In genomic region chr4:141075553-141075952, GRCh38 we compare ENCODE assay signal across 29 cellular contexts. TPM values are rescaled to one million over a fixed set of nuclear protein-coding genes. Genes with fewer than 3 reads are reported as not detected.
"Had no signal": no experiment of that assay in that cellular context is flagged by ENCODE, and none has a peak within 500 bp of the region (broad histone marks: within the 10 kb centered on the region; RNA-seq: fewer than 3 reads in every experiment).

No MANE protein-coding gene starts in this region.

- FAIRE-seq: pancreas, urothelium cell line had no signal

- H3K4me1 ChIP-seq: pancreas, prostate gland, upper lobe of left lung had no signal

- H3K36me3 ChIP-seq: neutrophil, pancreas, prostate gland, spleen, thoracic aorta, thyroid gland, tibial nerve, upper lobe of left lung, vagina had no signal

- H3K9me3 ChIP-seq: neutrophil, pancreas, prostate gland, spleen, thoracic aorta, thyroid gland, tibial nerve, upper lobe of left lung, vagina had no signal

- H3K27ac ChIP-seq: neutrophil, pancreas, prostate gland, skin epidermis, spleen, thoracic aorta, thyroid gland, tibial nerve, upper lobe of left lung, vagina had no signal

- H3K4me3 ChIP-seq: pancreas, prostate gland, skin epidermis, smooth muscle cell, spleen, thoracic aorta, thyroid gland, tibial nerve, upper lobe of left lung, vagina had no signal

- H3K27me3 ChIP-seq: neutrophil, pancreas, spleen, thyroid gland, tibial nerve, upper lobe of left lung, vagina had no signal

- H3K4me2 ChIP-seq: smooth muscle cell had no signal

- ATAC-seq: naive thymus-derived CD8-positive, alpha-beta T cell; natural killer cell treated with Interleukin-12 subunit alpha and Interleukin-12 subunit beta and Interleukin-15 and Interleukin-18, amount 100 ng/mL, for 72 hours; pancreas; right cardiac atrium; sciatic nerve; stimulated activated memory B cell treated with anti-CD40 and anti-IgM and Interleukin-4, amounts not matched to agents 10 μg/mL and 1 μg/mL and 100 μg/mL, for 72 hours; stimulated activated naive CD8-positive, alpha-beta T cell treated with anti-CD3 and anti-CD28 coated beads, Interleukin-15, amount 100 ng/mL, for 72 hours; stimulated activated naive CD8-positive, alpha-beta T cell treated with anti-CD3 and anti-CD28 coated beads, Interleukin-15, Interleukin-2, amounts not matched to agents 100 U/mL and 50 U/mL, for 24 hours had no signal

- DNase-seq: naive thymus-derived CD8-positive, alpha-beta T cell; nephron progenitor cell; nucleus accumbens; pancreas; retina; right cardiac atrium; spleen; stimulated activated CD4-positive, alpha-beta T cell treated with anti-CD3 and anti-CD28 coated beads, Interleukin-12 subunit alpha, Interleukin-12 subunit beta, amount 100 ng/mL, for 4 hours; stimulated activated CD4-positive, alpha-beta T cell treated with anti-CD3 and anti-CD28 coated beads, Interleukin-1b, Interleukin-23, amount 100 ng/mL, for 48 hours; stimulated activated CD4-positive, alpha-beta T cell treated with anti-CD3 and anti-CD28 coated beads, Interleukin-4, amount 100 ng/mL, for 1 hour; stimulated activated CD4-positive, alpha-beta T cell treated with anti-CD3 and anti-CD28 coated beads, Interleukin-4, amount 100 ng/mL, for 4 hours; stimulated activated CD8-positive, alpha-beta memory T cell treated with anti-CD3 and anti-CD28 coated beads, Interleukin-4, amount 100 ng/mL, for 48 hours; stimulated activated naive CD4-positive, alpha-beta T cell; stimulated activated naive CD8-positive, alpha-beta T cell treated with anti-CD3 and anti-CD28 coated beads, Interleukin-15, amount 100 ng/mL, for 72 hours; stimulated activated naive CD8-positive, alpha-beta T cell treated with anti-CD3 and anti-CD28 coated beads, Interleukin-15, Interleukin-2, amounts not matched to agents 100 U/mL and 50 U/mL, for 24 hours; thyroid gland; trophoblast cell; upper lobe of left lung had no signal

RNA-seq across cellular contexts. Expression of gene RNF150, which starts 57.7 kb away (rescaled TPM):
- total RNA-seq: naive thymus-derived CD8-positive, alpha-beta T cell; natural killer cell treated with Interleukin-12 subunit alpha and Interleukin-12 subunit beta and Interleukin-15 and Interleukin-18, amount 100 ng/mL, for 72 hours had no signal
- polyA plus RNA-seq: naive thymus-derived CD8-positive, alpha-beta T cell had no signal
